1 cellular context compared by ENCODE assay signal in the genomic region with DNA sequence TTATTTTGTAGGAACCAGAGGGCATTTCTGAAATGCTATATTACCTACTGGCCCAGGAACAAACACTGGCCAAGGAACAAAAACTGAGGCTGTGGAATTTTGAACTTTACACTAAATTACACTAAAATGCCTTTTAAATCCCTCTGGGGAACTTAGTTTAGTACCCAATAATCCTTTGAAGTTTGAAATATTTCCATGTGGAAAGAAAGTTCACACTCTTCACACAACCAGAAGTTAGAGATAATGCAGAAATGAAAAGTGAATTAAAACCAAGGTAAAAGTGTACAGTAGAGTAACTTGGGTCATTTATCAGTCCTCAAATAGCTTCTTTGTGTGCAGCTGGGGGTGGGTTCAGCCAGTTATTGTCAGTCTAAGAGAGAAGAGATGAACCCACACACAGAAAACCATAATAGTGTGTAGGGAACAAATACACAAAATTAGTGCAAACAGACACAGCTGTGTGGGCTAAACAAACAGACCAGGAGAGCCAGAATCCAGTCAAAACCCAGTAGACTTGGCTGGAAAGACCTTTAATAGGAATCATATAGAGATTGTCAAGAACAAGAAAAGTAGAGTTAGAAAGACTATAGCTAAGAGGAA.
TF ChIP-seq lines count a peak whose summit lies in the region.

No MANE protein-coding gene starts in this region.

TF ChIP-seq in HepG2, 621 proteins besides CTCF, POLR2A, EP300 and RAD21 (continued from another document):
- TF ChIP-seq AHDC1 (CRISPR knock-in tag; IDR thresholded peaks at IDR 0.05; ENCODE audit: borderline replicate concordance) (0 out of 2 replicates have a peak, but pooled peaks have one; percentile 62), CHD4 (IDR thresholded peaks at IDR 0.05; ENCODE audit: borderline replicate concordance, low read length) (peak; percentile 49; the same call in 1 of the 2 replicates), IRX3 (CRISPR knock-in tag; IDR thresholded peaks at IDR 0.05; ENCODE audit: borderline replicate concordance, low read depth) (no peak), RFX5 (IDR thresholded peaks at IDR 0.05; ENCODE audit: low read depth, low read length) (no peak), PHF20 (CRISPR knock-in tag; IDR thresholded peaks at IDR 0.05) (no peak), XBP1 (CRISPR knock-in tag; IDR thresholded peaks at IDR 0.05) (no peak), ZBTB42 (CRISPR knock-in tag; IDR thresholded peaks at IDR 0.05) (no peak), ZNF549 (CRISPR knock-in tag; IDR thresholded peaks at IDR 0.05) (no peak), ZNF296 (CRISPR knock-in tag; conservative IDR thresholded peaks at IDR 0.05) (no peak), ATF3 (CRISPR knock-in tag; IDR thresholded peaks at IDR 0.05) (no peak), SIN3B (IDR thresholded peaks at IDR 0.05; ENCODE audit: low read length) (no peak), ZBTB3 (CRISPR knock-in tag; IDR thresholded peaks at IDR 0.05; ENCODE audit: borderline replicate concordance, low read depth) (no peak), DNMT1 (CRISPR knock-in tag; IDR thresholded peaks at IDR 0.05) (no peak), REL (CRISPR knock-in tag; conservative IDR thresholded peaks at IDR 0.05) (no peak), RELA (CRISPR knock-in tag; IDR thresholded peaks at IDR 0.05) (no peak), GATA4 (IDR thresholded peaks at IDR 0.05; ENCODE audit: borderline replicate concordance, low read depth) (no peak), SMC3 (IDR thresholded peaks at IDR 0.05; ENCODE audit: low read length) (no peak), TBX2 (CRISPR knock-in tag; IDR thresholded peaks at IDR 0.05; ENCODE audit: borderline replicate concordance) (no peak)
- TF ChIP-seq, protein P1, sequence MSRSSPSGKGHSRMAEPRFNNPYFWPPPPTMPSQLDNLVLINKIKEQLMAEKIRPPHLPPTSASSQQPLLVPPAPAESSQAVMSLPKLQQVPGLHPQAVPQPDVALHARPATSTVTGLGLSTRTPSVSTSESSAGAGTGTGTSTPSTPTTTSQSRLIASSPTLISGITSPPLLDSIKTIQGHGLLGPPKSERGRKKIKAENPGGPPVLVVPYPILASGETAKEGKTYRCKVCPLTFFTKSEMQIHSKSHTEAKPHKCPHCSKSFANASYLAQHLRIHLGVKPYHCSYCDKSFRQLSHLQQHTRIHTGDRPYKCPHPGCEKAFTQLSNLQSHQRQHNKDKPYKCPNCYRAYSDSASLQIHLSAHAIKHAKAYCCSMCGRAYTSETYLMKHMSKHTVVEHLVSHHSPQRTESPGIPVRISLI (CRISPR knock-in tag; IDR thresholded peaks at IDR 0.05; ENCODE audit: borderline replicate concordance) = no peak
- TF ChIP-seq, protein P2, sequence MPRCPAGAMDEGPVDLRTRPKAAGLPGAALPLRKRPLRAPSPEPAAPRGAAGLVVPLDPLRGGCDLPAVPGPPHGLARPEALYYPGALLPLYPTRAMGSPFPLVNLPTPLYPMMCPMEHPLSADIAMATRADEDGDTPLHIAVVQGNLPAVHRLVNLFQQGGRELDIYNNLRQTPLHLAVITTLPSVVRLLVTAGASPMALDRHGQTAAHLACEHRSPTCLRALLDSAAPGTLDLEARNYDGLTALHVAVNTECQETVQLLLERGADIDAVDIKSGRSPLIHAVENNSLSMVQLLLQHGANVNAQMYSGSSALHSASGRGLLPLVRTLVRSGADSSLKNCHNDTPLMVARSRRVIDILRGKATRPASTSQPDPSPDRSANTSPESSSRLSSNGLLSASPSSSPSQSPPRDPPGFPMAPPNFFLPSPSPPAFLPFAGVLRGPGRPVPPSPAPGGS (CRISPR knock-in tag; IDR thresholded peaks at IDR 0.05) = no peak
- TF ChIP-seq, protein P3, sequence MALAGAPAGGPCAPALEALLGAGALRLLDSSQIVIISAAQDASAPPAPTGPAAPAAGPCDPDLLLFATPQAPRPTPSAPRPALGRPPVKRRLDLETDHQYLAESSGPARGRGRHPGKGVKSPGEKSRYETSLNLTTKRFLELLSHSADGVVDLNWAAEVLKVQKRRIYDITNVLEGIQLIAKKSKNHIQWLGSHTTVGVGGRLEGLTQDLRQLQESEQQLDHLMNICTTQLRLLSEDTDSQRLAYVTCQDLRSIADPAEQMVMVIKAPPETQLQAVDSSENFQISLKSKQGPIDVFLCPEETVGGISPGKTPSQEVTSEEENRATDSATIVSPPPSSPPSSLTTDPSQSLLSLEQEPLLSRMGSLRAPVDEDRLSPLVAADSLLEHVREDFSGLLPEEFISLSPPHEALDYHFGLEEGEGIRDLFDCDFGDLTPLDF (CRISPR knock-in tag; IDR thresholded peaks at IDR 0.05) = no peak
